21 cellular contexts compared by ENCODE assay signal in the genomic region with DNA sequence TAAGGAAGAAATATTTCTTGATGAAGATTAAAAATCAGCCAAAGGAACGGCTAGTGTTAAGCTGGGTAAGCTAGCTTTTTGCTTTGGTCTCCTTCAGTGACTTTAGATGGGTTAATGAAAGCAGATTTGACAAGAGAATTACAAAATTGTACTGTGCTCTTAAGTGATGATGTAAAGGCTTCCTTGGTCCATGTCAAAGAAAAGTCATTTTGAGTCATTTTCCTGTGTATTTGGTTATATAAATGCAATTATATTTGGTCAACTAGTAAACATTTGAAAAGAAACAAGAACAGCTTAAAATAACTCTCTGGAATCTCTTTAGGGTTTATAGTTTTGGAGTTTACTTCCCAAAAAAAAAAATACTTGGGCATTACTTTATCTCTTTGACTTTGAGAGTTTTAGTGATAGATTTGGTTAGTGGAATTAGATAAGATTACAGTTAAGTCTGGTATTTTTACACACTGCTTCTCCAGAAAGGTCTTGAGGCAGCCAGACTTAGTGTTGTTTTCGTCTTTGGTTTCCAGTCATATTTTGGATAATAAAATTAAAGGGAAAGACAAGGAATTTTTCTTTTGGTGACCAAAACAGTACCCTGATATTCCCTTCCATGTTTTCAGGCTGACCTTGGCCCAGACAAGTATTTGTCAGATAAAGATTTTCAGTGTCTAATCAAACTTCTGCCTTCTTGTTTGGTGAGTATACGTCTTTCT. TPM values are rescaled to one million over a fixed set of nuclear protein-coding genes. Genes with fewer than 3 reads are reported as not detected.
DNase-seq lines count a peak whose midpoint lies in the region; ATAC-seq and TF ChIP-seq lines count a peak whose summit lies in the region.
"Had no signal": no experiment of that assay in that cellular context is flagged by ENCODE, and none has a peak within 500 bp of the region (broad histone marks: within the 10 kb centered on the region; RNA-seq: fewer than 3 reads in every experiment).

No MANE protein-coding gene starts in this region.

- no peak for ATAC-seq in activated CD8-positive, alpha-beta memory T cell treated with anti-CD3 and anti-CD28 coated beads, Interleukin-2, amount 10 ng/mL, durations not matched to agents 7 days and 5 days
- ATAC-seq: K562, mucosa of descending colon had no signal

- H3K27ac Mint-ChIP-seq in activated CD8-positive, alpha-beta memory T cell treated with anti-CD3 and anti-CD28 coated beads, Interleukin-2, amount 10 ng/mL, durations not matched to agents 7 days and 5 days, result no peak overlapping the region
- H3K27ac Mint-ChIP-seq in nephron progenitor cell, result no peak overlapping the region

- DNase-seq in HL-60 (ENCODE audit: low read depth in 1 of 2, low spot score in 1 of 2) (no peak), adrenal gland (no peak), fibroblast of villous mesenchyme (ENCODE audit: low read depth) (peak; percentile 76), stomach (no peak), breast epithelium (ENCODE audit: low spot score in 2 of 2) (no peak), nephron progenitor cell (no peak), Peyer's patch (no peak)
- no peak for DNase-seq in activated CD8-positive, alpha-beta memory T cell treated with anti-CD3 and anti-CD28 coated beads, Interleukin-2, amount 10 ng/mL, durations not matched to agents 7 days and 5 days
- DNase-seq: activated CD4-positive, CD25-positive, alpha-beta regulatory T cell treated with anti-CD3 and anti-CD28 coated beads, Interleukin-2, amount 50 U/mL, for 72 hours; activated gamma-delta T cell treated with Interleukin-2 at 50 U/mL for 16 hours; esophagus squamous epithelium; GF-D8; hippocampal formation; mucosa of descending colon; NCI-H1048; NCI-H69; occipital lobe; stimulated activated CD4-positive, alpha-beta T cell treated with anti-CD3 and anti-CD28 coated beads, Interleukin-2, amount 100 ng/mL, for 48 hours; T-helper 9 cell had no signal

- peaks cover 20% of the 10 kb centered on the region for H3K36me3 Mint-ChIP-seq in activated CD8-positive, alpha-beta memory T cell treated with anti-CD3 and anti-CD28 coated beads, Interleukin-2, amount 10 ng/mL, durations not matched to agents 7 days and 5 days
- no peaks in the 10 kb centered on the region for H3K36me3 Mint-ChIP-seq in nephron progenitor cell (ENCODE audit: low read depth)

- H3K27me3 ChIP-seq in HL-60 (ENCODE audit: insufficient read depth, poor library complexity, severe bottlenecking) (no peaks in the 10 kb centered on the region), adrenal gland (no peaks in the 10 kb centered on the region), stomach (no peaks in the 10 kb centered on the region), breast epithelium (no peaks in the 10 kb centered on the region), Peyer's patch (no peaks in the 10 kb centered on the region)
- H3K27me3 ChIP-seq: esophagus squamous epithelium, SJSA1 had no signal

- H3K27ac ChIP-seq in HL-60 (replicated peaks) (peak overlapping the region; percentile 18; the same call in 1 of the 2 replicates), adrenal gland (peak overlapping the region in 4 of 5 donors; percentile 48 to 73 (median 56)), stomach (peak overlapping the region in 4 of 5 donors; percentile 27 to 76 (median 57)), breast epithelium (no peak overlapping the region), Peyer's patch (peak overlapping the region in 2 of 4 donors; percentile 3 to 21)
- H3K27ac ChIP-seq: SJSA1 had no signal

- H3K27me3 Mint-ChIP-seq in activated CD8-positive, alpha-beta memory T cell treated with anti-CD3 and anti-CD28 coated beads, Interleukin-2, amount 10 ng/mL, durations not matched to agents 7 days and 5 days, result no peaks in the 10 kb centered on the region
- H3K27me3 Mint-ChIP-seq in nephron progenitor cell (ENCODE audit: low read depth, poor library complexity), result no peaks in the 10 kb centered on the region

- H3K36me3 ChIP-seq in adrenal gland (replicated peaks in 1 of 2), result peaks cover 0 to 11% of the 10 kb centered on the region in 2 donors
- H3K36me3 ChIP-seq in stomach, result peaks cover 4 to 28% (median 21%) of the 10 kb centered on the region in 4 donors
- H3K36me3 ChIP-seq in breast epithelium, result no peaks in the 10 kb centered on the region
- peaks cover 0 to 16% (median 0%) of the 10 kb centered on the region in 3 donors for H3K36me3 ChIP-seq in Peyer's patch

- peaks cover 31% of the 10 kb centered on the region for H3K4me1 Mint-ChIP-seq in activated CD8-positive, alpha-beta memory T cell treated with anti-CD3 and anti-CD28 coated beads, Interleukin-2, amount 10 ng/mL, durations not matched to agents 7 days and 5 days
- peaks cover 24% of the 10 kb centered on the region for H3K4me1 Mint-ChIP-seq in nephron progenitor cell

- TF ChIP-seq POLR2A in adrenal gland (IDR thresholded peaks at IDR 0.05) (no peak), stomach (IDR thresholded peaks at IDR 0.05) (no peak), breast epithelium (IDR thresholded peaks at IDR 0.05) (no peak), Peyer's patch (IDR thresholded peaks at IDR 0.05) (no peak)

- no peak overlapping the region for H3K4me3 Mint-ChIP-seq in activated CD8-positive, alpha-beta memory T cell treated with anti-CD3 and anti-CD28 coated beads, Interleukin-2, amount 10 ng/mL, durations not matched to agents 7 days and 5 days
- H3K4me3 Mint-ChIP-seq in nephron progenitor cell, result no peak overlapping the region

- intact Hi-C loops in adrenal gland (cut with DNase I), result no loop called here
- intact Hi-C loops in stomach (cut with DNase I; ENCODE audit: low total_unique reads), result no loop called here
- intact Hi-C loops in breast epithelium (cut with DNase I; ENCODE audit: low total_unique reads), result loop anchor here (10.0 kb wide), 1 partner anchor 1387 kb away; no protein-coding TSS in a partner anchor

- H3K9me3 ChIP-seq in adrenal gland (replicated peaks in 1 of 3) (no peaks in the 10 kb centered on the region), stomach (no peaks in the 10 kb centered on the region), breast epithelium (no peaks in the 10 kb centered on the region), Peyer's patch (no peaks in the 10 kb centered on the region)
- H3K9me3 ChIP-seq: esophagus squamous epithelium, mucosa of descending colon, SJSA1 had no signal

- no peak for TF ChIP-seq EP300 in stomach (IDR thresholded peaks at IDR 0.05)

- CTCF ChIA-PET in activated CD8-positive, alpha-beta memory T cell treated with anti-CD3 and anti-CD28 coated beads, Interleukin-2, amount 10 ng/mL, durations not matched to agents 7 days and 5 days (lab: Charles Lee), result interaction anchor here (1.2 kb wide), 1 partner anchor 84 kb away, joined by 3 read pairs; no protein-coding TSS in a partner anchor

- H3K4me1 ChIP-seq in adrenal gland (replicated peaks in 1 of 2) (peaks cover 19 to 52% of the 10 kb centered on the region in 2 donors), stomach (peaks cover 6 to 66% (median 40%) of the 10 kb centered on the region in 4 donors), breast epithelium (no peaks in the 10 kb centered on the region), Peyer's patch (peaks cover 0 to 17% (median 0%) of the 10 kb centered on the region in 4 donors)

- H3K4me3 ChIP-seq in HL-60 (replicated peaks; ENCODE audit: insufficient read depth, low read length) (no peak overlapping the region), adrenal gland (no peak overlapping the region), fibroblast of villous mesenchyme (ENCODE audit: low read depth, low read length) (no peak overlapping the region), stomach (no peak overlapping the region), breast epithelium (peak overlapping the region in 1 of 3 donors; percentile 16), Peyer's patch (no peak overlapping the region)
- H3K4me3 ChIP-seq: esophagus squamous epithelium, K562, mucosa of descending colon, SJSA1 had no signal

- TF ChIP-seq CTCF in HL-60 (IDR thresholded peaks at IDR 0.05; ENCODE audit: insufficient read depth, low read length) (no peak), adrenal gland (IDR thresholded peaks at IDR 0.05) (no peak), fibroblast of villous mesenchyme (IDR thresholded peaks at IDR 0.05; ENCODE audit: insufficient read depth, low read depth, low read length) (no peak), stomach (IDR thresholded peaks at IDR 0.05) (no peak), breast epithelium (IDR thresholded peaks at IDR 0.05) (no peak), nephron progenitor cell (IDR thresholded peaks at IDR 0.05) (no peak), Peyer's patch (IDR thresholded peaks at IDR 0.05) (no peak)

- WGBS in adrenal gland, 4 donors, result 35 to 45% (median 39%) methylated on average over 3 of the region's 3 CpGs
- WGBS in stomach, 5 donors, result 20 to 48% (median 27%) methylated on average over 3 of the region's 3 CpGs

- no peaks in the 10 kb centered on the region for H3K9me3 Mint-ChIP-seq in activated CD8-positive, alpha-beta memory T cell treated with anti-CD3 and anti-CD28 coated beads, Interleukin-2, amount 10 ng/mL, durations not matched to agents 7 days and 5 days (ENCODE audit: low read depth)
- H3K9me3 Mint-ChIP-seq in nephron progenitor cell, result no peaks in the 10 kb centered on the region

RNA-seq across cellular contexts. Expression of a gene that starts 42.3 kb away (rescaled TPM):
- total RNA-seq in adrenal gland (100 to 1,000 TPM in 4 of 8 donors, 10 to 100 TPM in 4; 84.2 to 155 (median 102) TPM), fibroblast of villous mesenchyme (102 and 114 TPM in 2 replicates), stomach (100 to 1,000 TPM in 3 of 5 donors, 10 to 100 TPM in 2; 24.5 to 246 (median 109) TPM), breast epithelium (10 to 100 TPM; 56.0 to 68.2 (median 57.1) TPM), Peyer's patch (100 to 1,000 TPM in 2 of 4 donors, 10 to 100 TPM in 2; 66.6 to 126 (median 96.8) TPM)
- polyA plus RNA-seq in adrenal gland (100 to 1,000 TPM in 1 of 3 donors, 10 to 100 TPM in 2; 59.2 to 198 (median 84.8) TPM), stomach (10 to 100 TPM; 70.6 to 88.7 (median 81.3) TPM)
- total RNA-seq in activated CD8-positive, alpha-beta memory T cell treated with anti-CD3 and anti-CD28 coated beads, Interleukin-2, amount 10 ng/mL, durations not matched to agents 7 days and 5 days, result 10 to 100 TPM; 43.4 to 60.6 TPM

RNA-seq across cellular contexts. Expression of a gene that starts 58.6 kb away (rescaled TPM):
- total RNA-seq in adrenal gland (10 to 100 TPM; 19.7 to 35.8 (median 27.6) TPM), fibroblast of villous mesenchyme (57.9 and 64.7 TPM in 2 replicates), stomach (10 to 100 TPM; 16.7 to 54.0 (median 38.8) TPM), breast epithelium (10 to 100 TPM; 30.3 to 36.1 (median 34.6) TPM), Peyer's patch (10 to 100 TPM; 15.3 to 73.4 (median 28.4) TPM)
- polyA plus RNA-seq in adrenal gland (10 to 100 TPM in 1 of 3 donors, 1 to 10 TPM in 2; 5.6 to 40.5 (median 7.6) TPM), stomach (10 to 100 TPM in 2 of 3 donors, 1 to 10 TPM in 1; 8.3 to 26.1 (median 14.5) TPM)
- total RNA-seq in activated CD8-positive, alpha-beta memory T cell treated with anti-CD3 and anti-CD28 coated beads, Interleukin-2, amount 10 ng/mL, durations not matched to agents 7 days and 5 days, result 10 to 100 TPM; 61.7 to 64.7 TPM

Comparison
In these comparisons a context has a peak if more than half of its experiments do, and no peak if none do; other contexts are left out.
1. H3K27ac ChIP-seq: peak in HL-60 (single experiment), adrenal gland (4 of 5) and stomach (4 of 5); none in breast epithelium (0 of 2).